In the genomic region with DNA sequence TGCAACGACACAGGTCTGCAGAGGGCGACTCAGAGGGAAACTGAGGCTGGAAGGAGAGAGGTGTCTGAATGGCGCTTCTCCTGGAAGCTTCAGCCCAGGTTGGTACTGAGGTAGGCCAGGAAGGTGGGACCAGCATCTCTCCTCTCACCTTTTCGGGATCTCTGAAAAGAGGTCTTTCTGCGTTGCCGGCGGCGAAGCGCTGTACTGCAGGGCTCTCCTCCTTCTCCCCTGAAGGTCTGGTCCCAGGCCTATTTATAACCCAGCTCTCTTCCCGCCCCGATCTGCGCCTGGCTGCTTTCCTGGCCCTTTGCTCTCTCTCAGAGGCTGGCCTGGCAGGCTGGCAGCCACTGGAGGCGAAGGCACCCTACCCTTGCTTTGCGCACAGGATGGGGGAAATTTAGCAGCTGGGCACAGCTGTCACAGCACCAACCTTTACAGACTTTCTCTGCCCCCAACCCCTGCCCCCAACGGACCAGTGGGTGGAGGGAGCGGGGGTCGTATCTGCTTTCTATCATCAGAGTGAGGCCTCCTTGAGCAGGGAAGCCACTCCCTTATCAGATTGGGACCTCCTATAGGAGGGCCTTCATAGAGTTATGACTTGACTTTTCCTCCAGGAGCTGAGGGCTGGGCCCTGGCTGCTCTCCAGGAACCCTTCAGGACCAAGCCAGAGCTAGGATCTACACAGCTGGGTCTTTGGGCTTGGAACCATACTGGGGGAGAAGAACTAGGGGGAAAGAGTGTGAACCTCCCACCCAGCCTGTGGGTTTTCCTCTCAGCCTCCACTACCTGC, we compare ENCODE assay signal across 1 cellular context.
TF ChIP-seq lines count a peak whose summit lies in the region.

No MANE protein-coding gene starts in this region.

TF ChIP-seq in GM23338, 12 proteins besides CTCF, POLR2A, EP300 and RAD21 (continued from another document):
- TF ChIP-seq, protein P1, sequence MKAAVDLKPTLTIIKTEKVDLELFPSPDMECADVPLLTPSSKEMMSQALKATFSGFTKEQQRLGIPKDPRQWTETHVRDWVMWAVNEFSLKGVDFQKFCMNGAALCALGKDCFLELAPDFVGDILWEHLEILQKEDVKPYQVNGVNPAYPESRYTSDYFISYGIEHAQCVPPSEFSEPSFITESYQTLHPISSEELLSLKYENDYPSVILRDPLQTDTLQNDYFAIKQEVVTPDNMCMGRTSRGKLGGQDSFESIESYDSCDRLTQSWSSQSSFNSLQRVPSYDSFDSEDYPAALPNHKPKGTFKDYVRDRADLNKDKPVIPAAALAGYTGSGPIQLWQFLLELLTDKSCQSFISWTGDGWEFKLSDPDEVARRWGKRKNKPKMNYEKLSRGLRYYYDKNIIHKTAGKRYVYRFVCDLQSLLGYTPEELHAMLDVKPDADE (IDR thresholded peaks at IDR 0.05) = no peak
- no peak for TF ChIP-seq EZH2 (IDR thresholded peaks at IDR 0.05; ENCODE audit: low read depth, unreplicated experiment)
- no peak for TF ChIP-seq JUNB (IDR thresholded peaks at IDR 0.05; ENCODE audit: unreplicated experiment)
- no peak for TF ChIP-seq CREB1 (CRISPR knock-in tag; IDR thresholded peaks at IDR 0.05; ENCODE audit: low read depth)
